ENCODE assay signal across 8 cellular contexts in genomic region chr9:36572515-36573418, GRCh38. TPM values are rescaled to one million over a fixed set of nuclear protein-coding genes. Genes with fewer than 3 reads are reported as not detected.
A peak's percentile ranks its signal among the peaks of the same experiment; 100 is the strongest.
DNase-seq lines count a peak whose midpoint lies in the region; ATAC-seq and TF ChIP-seq lines count a peak whose summit lies in the region.

MELK (plus strand) TSS chr9:36572895; CDS start chr9:36581682, 8,787 bp downstream.

- H3K4me3 Mint-ChIP-seq in CD8-positive, alpha-beta T cell, result peak within 1 kb of the TSS; percentile 87

- POLR2A ChIA-PET in CD8-positive, alpha-beta T cell (lab: Charles Lee), result no interaction called here
- POLR2A ChIA-PET in PC-3 (lab: Charles Lee; ENCODE audit: unreplicated experiment), result no interaction called here

- H3K9me3 ChIP-seq in CD8-positive, alpha-beta T cell (ENCODE audit: low read length), result no peaks in the 10 kb centered on the region
- H3K9me3 ChIP-seq in HUES48 (ENCODE audit: control insufficient read depth, insufficient read depth, low read length) (no peaks in the 10 kb centered on the region), PC-3 (ENCODE audit: low read length) (no peaks in the 10 kb centered on the region), mucosa of rectum (ENCODE audit: control insufficient read depth in 2 of 2, low read length in 2 of 2) (no peaks in the 10 kb centered on the region)

- peak within 1 kb of the TSS; percentile 70 for H3K4me3 ChIP-seq in CD8-positive, alpha-beta T cell (ENCODE audit: low read depth, low read length)
- H3K4me3 ChIP-seq in HUES48 (ENCODE audit: low read depth, low read length) (peak within 1 kb of the TSS; percentile 97), PC-3 (ENCODE audit: low read length) (peak within 1 kb of the TSS; percentile 99), mucosa of rectum (ENCODE audit: low read length in 2 of 2) (peak within 1 kb of the TSS; percentile 86 to 98)

- H4K20me1 ChIP-seq in PC-3 (ENCODE audit: low read length), result no peaks in the 10 kb centered on the region

- peak within 1 kb of the TSS; percentile 84 for H2AFZ ChIP-seq in PC-3 (ENCODE audit: low read length)

- peaks cover 7% of the 10 kb centered on the region for H3K36me3 Mint-ChIP-seq in CD8-positive, alpha-beta T cell

- peak within 1 kb of the TSS; percentile 55 for H3K27ac Mint-ChIP-seq in CD8-positive, alpha-beta T cell

- peaks cover 9% of the 10 kb centered on the region for H3K4me1 Mint-ChIP-seq in CD8-positive, alpha-beta T cell (ENCODE audit: low read depth)

- no peaks in the 10 kb centered on the region for H3K9me3 Mint-ChIP-seq in CD8-positive, alpha-beta T cell

- no peaks in the 10 kb centered on the region for H3K9me2 ChIP-seq in PC-3 (replicated peaks; ENCODE audit: low read length)

- TF ChIP-seq CTCF in CD8-positive, alpha-beta T cell (IDR thresholded peaks at IDR 0.05), result no peak
- TF ChIP-seq CTCF in PC-3 (conservative IDR thresholded peaks at IDR 0.05; ENCODE audit: low read depth, low read length), result no peak

- ATAC-seq in CD8-positive, alpha-beta T cell, result peak; percentile 83
- peak; percentile 77 for ATAC-seq in GM19452 (IDR thresholded peaks at IDR 0.05; ENCODE audit: unreplicated experiment)
- peak; percentile 72 for ATAC-seq in PC-3

- H3K79me2 ChIP-seq in PC-3 (ENCODE audit: low read length), result peaks cover 51% of the 10 kb centered on the region

- peaks cover 3% of the 10 kb centered on the region for H3K27me3 Mint-ChIP-seq in CD8-positive, alpha-beta T cell (ENCODE audit: low read depth)

- no peaks in the 10 kb centered on the region for H3K36me3 ChIP-seq in CD8-positive, alpha-beta T cell (ENCODE audit: insufficient read depth, low read length)
- peaks cover 5% of the 10 kb centered on the region; the same call in 1 of the 2 replicates for H3K36me3 ChIP-seq in HUES48 (ENCODE audit: control insufficient read depth, insufficient read depth, low read length)
- 0 out of 2 replicates have a peak, but pooled peaks cover 2% of the 10 kb centered on the region for H3K36me3 ChIP-seq in PC-3 (ENCODE audit: low read depth, low read length)
- no peaks in the 10 kb centered on the region for H3K36me3 ChIP-seq in mucosa of rectum (ENCODE audit: control insufficient read depth in 2 of 2, insufficient read depth in 2 of 2, low read length in 2 of 2)

- H3K4me1 ChIP-seq in CD8-positive, alpha-beta T cell (ENCODE audit: insufficient read depth, low read length), result peaks cover 10% of the 10 kb centered on the region
- H3K4me1 ChIP-seq in HUES48 (ENCODE audit: control insufficient read depth, insufficient read depth, low read length), result 0 out of 2 replicates have a peak, but pooled peaks cover 3% of the 10 kb centered on the region
- H3K4me1 ChIP-seq in PC-3 (ENCODE audit: insufficient read depth, low read length), result peaks cover 24% of the 10 kb centered on the region
- peaks cover 4 to 6% of the 10 kb centered on the region in 2 donors for H3K4me1 ChIP-seq in mucosa of rectum (ENCODE audit: control insufficient read depth in 2 of 2, insufficient read depth in 2 of 2, low read length in 2 of 2)

- no peaks in the 10 kb centered on the region for H3K27me3 ChIP-seq in CD8-positive, alpha-beta T cell (ENCODE audit: insufficient read depth, low read length)
- H3K27me3 ChIP-seq in HUES48 (ENCODE audit: control insufficient read depth, insufficient read depth, low read length) (no peaks in the 10 kb centered on the region), PC-3 (ENCODE audit: low read length) (no peaks in the 10 kb centered on the region), mucosa of rectum (ENCODE audit: control insufficient read depth in 2 of 2, insufficient read depth in 2 of 2, low read length in 2 of 2) (no peaks in the 10 kb centered on the region)

- peak; percentile 69 to 91 (median 80) for DNase-seq in CD8-positive, alpha-beta T cell
- DNase-seq in PC-3, result peak; percentile 77
- DNase-seq in activated T-cell treated with anti-CD3 and anti-CD28 coated beads for 48 hours (ENCODE audit: low read depth), result peak; percentile 91
- peak; percentile 88 to 90 for DNase-seq in erythroblast (lab: John Stamatoyannopoulos, UW)
- DNase-seq in stimulated activated CD8-positive, alpha-beta memory T cell treated with anti-CD3 and anti-CD28 coated beads, Interleukin-4, amount 100 ng/mL, for 24 hours (ENCODE audit: low read depth), result peak; percentile 83

- TF ChIP-seq POLR2A in erythroblast (IDR thresholded peaks at IDR 0.05; ENCODE audit: low read length), result peak; percentile 89

- H3K4me2 ChIP-seq in PC-3 (ENCODE audit: low read length), result peak within 1 kb of the TSS; percentile 90

- H3K9ac ChIP-seq in HUES48 (ENCODE audit: low read depth, low read length) (peak within 1 kb of the TSS; percentile 78), PC-3 (ENCODE audit: low read length) (peak within 1 kb of the TSS; percentile 95), mucosa of rectum (ENCODE audit: low read depth in 1 of 2, low read length in 2 of 2) (peak within 1 kb of the TSS; percentile 88 to 91)

- H3F3A ChIP-seq in PC-3 (ENCODE audit: low read length, unreplicated experiment), result no peaks in the 10 kb centered on the region

- TSS peak; percentile 73 for BruUV-seq in PC-3 (replicated peaks; lab: Mats Ljungman, UMichigan)

- CTCF ChIA-PET in CD8-positive, alpha-beta T cell (lab: Charles Lee), result interaction anchor here (0.6 kb wide), 1 partner anchor 165 kb away, joined by 3 read pairs; no protein-coding TSS in a partner anchor
- CTCF ChIA-PET in PC-3 (lab: Charles Lee), result no interaction called here

- intact Hi-C loops in CD8-positive, alpha-beta T cell (cut with DNase I, micrococcal nuclease), result loop anchor here (1.0 to 5.0 kb wide), 9 partner anchors 17 to 1960 kb away; partner anchors contain the start of genes GNE (in 2 of the 2), RPP25L (in 1 of the 2), TOMM5 (in 1 of the 2) and ZBTB5 (in 1 of the 2)
- intact Hi-C loops in PC-3 (cut with micrococcal nuclease), result no loop called here

- H3K27ac ChIP-seq in CD8-positive, alpha-beta T cell (ENCODE audit: low read depth, low read length), result peak within 1 kb of the TSS; percentile 72
- H3K27ac ChIP-seq in HUES48 (ENCODE audit: low read depth, low read length) (peak within 1 kb of the TSS; percentile 96), PC-3 (ENCODE audit: low read length) (peak within 1 kb of the TSS; percentile 46), mucosa of rectum (ENCODE audit: low read depth in 2 of 2, low read length in 2 of 2) (peak within 1 kb of the TSS; percentile 40 to 51)

RNA-seq across cellular contexts. Expression of gene MELK, which starts in this region (rescaled TPM):
- total RNA-seq in CD8-positive, alpha-beta T cell, result under 1 TPM in 1 of 2 experiments, not detected in 1; 0.24 TPM
- total RNA-seq in PC-3 (2014; rRNA removed), result 40.8 and 43.9 TPM in 2 replicates

Comparison
In these comparisons a context has a peak if more than half of its experiments do, and no peak if none do; other contexts are left out.
1. Peak in every context shown above with its lines: DNase-seq, ATAC-seq, H3K4me3 ChIP-seq and H3K27ac ChIP-seq.
2. RNA of gene MELK (total RNA-seq): 40.8 to 43.9 TPM in PC-3; 0.24 TPM in CD8-positive, alpha-beta T cell; every median in the first group is over 10 times any median in the second.
3. Peak in DNase-seq, ATAC-seq, H3K4me3 ChIP-seq and H3K27ac ChIP-seq in CD8-positive, alpha-beta T cell; RNA of the gene not detected or under 1 TPM.
4. H3K27ac ChIP-seq: peak in every context shown above with its lines; median percentile 96 in HUES48; 72 in CD8-positive, alpha-beta T cell; 46 in PC-3; 46 in mucosa of rectum.